In the genomic region with DNA sequence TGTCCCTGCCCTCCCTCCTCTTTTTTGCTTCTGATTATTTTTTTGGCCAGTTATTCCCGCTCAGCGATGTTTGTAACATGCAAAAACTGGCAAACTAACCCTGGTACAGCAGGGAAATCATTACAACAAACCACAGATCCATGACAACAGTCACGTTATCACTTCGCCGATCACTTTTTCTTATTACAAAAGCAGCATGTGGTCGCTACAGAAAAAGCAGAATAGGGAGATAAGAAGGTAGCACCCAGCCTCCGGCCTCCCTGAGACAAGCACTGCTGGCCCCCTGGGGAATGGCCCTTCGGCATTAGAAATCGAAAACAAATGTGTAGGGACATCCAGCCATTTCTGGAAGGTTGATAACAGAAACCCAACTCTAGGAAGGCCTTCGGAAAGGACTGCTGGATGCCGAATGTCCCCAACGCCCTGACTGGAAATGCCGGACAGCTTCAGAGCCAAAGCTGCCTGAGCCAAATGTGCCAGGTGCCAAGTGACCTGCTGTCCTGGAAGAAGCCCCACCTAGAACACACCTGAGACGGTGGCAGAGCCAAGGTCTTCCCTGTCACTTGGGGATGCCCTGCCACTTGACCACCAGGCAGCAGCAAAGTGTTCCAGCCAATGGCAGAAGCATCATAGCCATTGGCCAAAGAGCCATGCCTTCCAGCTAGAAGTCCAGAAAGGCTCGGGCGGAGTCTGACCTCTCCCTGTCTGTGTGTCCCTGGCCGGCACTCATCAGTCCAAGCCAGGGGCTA, we compare ENCODE assay signal across 21 cellular contexts. TPM values are rescaled to one million over a fixed set of nuclear protein-coding genes. Genes with fewer than 3 reads are reported as not detected.
"Had no signal": no experiment of that assay in that cellular context is flagged by ENCODE, and none has a peak within 500 bp of the region (broad histone marks: within the 10 kb centered on the region; RNA-seq: fewer than 3 reads in every experiment).

No MANE protein-coding gene starts in this region.

- H3K4me3 Mint-ChIP-seq: activated CD4-positive, alpha-beta memory T cell treated with anti-CD3 and anti-CD28 coated beads for 36 hours; activated CD4-positive, alpha-beta T cell treated with anti-CD3 and anti-CD28 coated beads for 36 hours; activated naive CD8-positive, alpha-beta T cell treated with anti-CD3 and anti-CD28 coated beads, Interleukin-2, amount 10 ng/mL, durations not matched to agents 7 days and 5 days; dendritic cell treated with granulocyte-macrophage colony-stimulating factor and Interleukin-4, amounts not matched to agents 40 ng/mL and 50 ng/mL, for 4 days; stimulated activated memory B cell treated with anti-CD40 and anti-IgM and Interleukin-4, amounts not matched to agents 10 μg/mL and 1 μg/mL and 100 μg/mL, for 72 hours; T-helper 1 cell treated with Interleukin-12 subunit alpha and Interleukin-12 subunit beta and Interleukin-4 antibody, amounts not matched to agents 30 μg/mL and 1 μg/mL, for 36 hours had no signal

- H3K27ac Mint-ChIP-seq: activated CD4-positive, alpha-beta memory T cell treated with anti-CD3 and anti-CD28 coated beads for 36 hours; activated CD4-positive, alpha-beta T cell treated with anti-CD3 and anti-CD28 coated beads for 36 hours; activated naive CD8-positive, alpha-beta T cell treated with anti-CD3 and anti-CD28 coated beads, Interleukin-2, amount 10 ng/mL, durations not matched to agents 7 days and 5 days; activated T-helper 1 cell treated with anti-CD3 and anti-CD28 coated beads, Interleukin-12 subunit alpha, Interleukin-12 subunit beta, Interleukin-2, Interleukin-4 antibody, amounts not matched to agents 30 ng/mL and 10 ng/mL and 1 ng/mL, durations not matched to agents 14 hours and 24 hours and 36 hours; dendritic cell treated with granulocyte-macrophage colony-stimulating factor and Interleukin-4, amounts not matched to agents 40 ng/mL and 50 ng/mL, for 4 days; naive B cell; stimulated activated memory B cell treated with anti-CD40 and anti-IgM and Interleukin-4, amounts not matched to agents 10 μg/mL and 1 μg/mL and 100 μg/mL, for 72 hours; T-helper 1 cell treated with Interleukin-12 subunit alpha and Interleukin-12 subunit beta and Interleukin-4 antibody, amounts not matched to agents 30 μg/mL and 1 μg/mL, for 36 hours had no signal

- H3K27me3 ChIP-seq: esophagus squamous epithelium, spleen, testis, upper lobe of right lung had no signal

- H3K36me3 Mint-ChIP-seq: naive B cell; stimulated activated memory B cell treated with anti-CD40 and anti-IgM and Interleukin-4, amounts not matched to agents 10 μg/mL and 1 μg/mL and 100 μg/mL, for 72 hours had no signal

- DNase-seq: activated CD4-positive, alpha-beta memory T cell treated with anti-CD3 and anti-CD28 coated beads for 36 hours; activated CD4-positive, alpha-beta T cell treated with anti-CD3 and anti-CD28 coated beads for 36 hours; activated naive CD8-positive, alpha-beta T cell treated with anti-CD3 and anti-CD28 coated beads, Interleukin-2, amount 10 ng/mL, durations not matched to agents 7 days and 5 days; activated T-cell treated with anti-CD3 and anti-CD28 coated beads for 4 hours; effector CD8-positive, alpha-beta T cell; esophagus squamous epithelium; foreskin fibroblast; mesenchymal stem cell; mucosa of descending colon; naive B cell; spleen; stimulated activated CD4-positive, alpha-beta T cell treated with anti-CD3 and anti-CD28 coated beads, Interleukin-4, amount 100 ng/mL, for 4 hours; testis; upper lobe of right lung had no signal

- H3K4me1 ChIP-seq: parathyroid adenoma, testis had no signal

- H2AFZ ChIP-seq: parathyroid adenoma had no signal

- ATAC-seq: activated CD4-positive, alpha-beta T cell treated with anti-CD3 and anti-CD28 coated beads for 36 hours; mucosa of descending colon; sciatic nerve; stimulated activated memory B cell treated with anti-CD40 and anti-IgM and Interleukin-4, amounts not matched to agents 10 μg/mL and 1 μg/mL and 100 μg/mL, for 72 hours; upper lobe of right lung had no signal

- H3K4me3 ChIP-seq: esophagus squamous epithelium, mucosa of descending colon, spleen, testis, upper lobe of right lung had no signal

- H3K27me3 Mint-ChIP-seq: activated CD4-positive, alpha-beta memory T cell treated with anti-CD3 and anti-CD28 coated beads for 36 hours; activated CD4-positive, alpha-beta T cell treated with anti-CD3 and anti-CD28 coated beads for 36 hours; activated naive CD8-positive, alpha-beta T cell treated with anti-CD3 and anti-CD28 coated beads, Interleukin-2, amount 10 ng/mL, durations not matched to agents 7 days and 5 days; dendritic cell treated with granulocyte-macrophage colony-stimulating factor and Interleukin-4, amounts not matched to agents 40 ng/mL and 50 ng/mL, for 4 days; naive B cell; stimulated activated memory B cell treated with anti-CD40 and anti-IgM and Interleukin-4, amounts not matched to agents 10 μg/mL and 1 μg/mL and 100 μg/mL, for 72 hours had no signal

- H3K27ac ChIP-seq: esophagus squamous epithelium, parathyroid adenoma, spleen, testis, upper lobe of right lung had no signal

- H3K36me3 ChIP-seq: upper lobe of right lung had no signal

- H3K9me3 Mint-ChIP-seq: activated CD4-positive, alpha-beta memory T cell treated with anti-CD3 and anti-CD28 coated beads for 36 hours; activated naive CD8-positive, alpha-beta T cell treated with anti-CD3 and anti-CD28 coated beads, Interleukin-2, amount 10 ng/mL, durations not matched to agents 7 days and 5 days; activated T-helper 1 cell treated with anti-CD3 and anti-CD28 coated beads, Interleukin-12 subunit alpha, Interleukin-12 subunit beta, Interleukin-2, Interleukin-4 antibody, amounts not matched to agents 30 ng/mL and 10 ng/mL and 1 ng/mL, durations not matched to agents 14 hours and 24 hours and 36 hours; dendritic cell treated with granulocyte-macrophage colony-stimulating factor and Interleukin-4, amounts not matched to agents 40 ng/mL and 50 ng/mL, for 4 days; stimulated activated memory B cell treated with anti-CD40 and anti-IgM and Interleukin-4, amounts not matched to agents 10 μg/mL and 1 μg/mL and 100 μg/mL, for 72 hours; T-helper 1 cell treated with Interleukin-12 subunit alpha and Interleukin-12 subunit beta and Interleukin-4 antibody, amounts not matched to agents 30 μg/mL and 1 μg/mL, for 36 hours had no signal

- H3K9me3 ChIP-seq: esophagus squamous epithelium, mucosa of descending colon, testis, upper lobe of right lung had no signal

- H3K9ac ChIP-seq: parathyroid adenoma had no signal

RNA-seq across cellular contexts. Expression of a gene that starts 10.4 kb away (rescaled TPM):
- total RNA-seq: activated CD4-positive, alpha-beta memory T cell treated with anti-CD3 and anti-CD28 coated beads for 36 hours; activated CD4-positive, alpha-beta T cell treated with anti-CD3 and anti-CD28 coated beads for 36 hours; activated naive CD8-positive, alpha-beta T cell treated with anti-CD3 and anti-CD28 coated beads, Interleukin-2, amount 10 ng/mL, durations not matched to agents 7 days and 5 days; activated T-helper 1 cell treated with anti-CD3 and anti-CD28 coated beads, Interleukin-12 subunit alpha, Interleukin-12 subunit beta, Interleukin-2, Interleukin-4 antibody, amounts not matched to agents 30 ng/mL and 10 ng/mL and 1 ng/mL, durations not matched to agents 14 hours and 24 hours and 36 hours; glomerular endothelial cell; spleen; upper lobe of right lung had no signal
